Comparison of ENCODE assay signal across 8 cellular contexts in genomic region chr15:74375303-74375693, GRCh38. TPM values are rescaled to one million over a fixed set of nuclear protein-coding genes. Genes with fewer than 3 reads are reported as not detected.
DNase-seq lines count a peak whose midpoint lies in the region; ATAC-seq, FAIRE-seq and TF ChIP-seq lines count a peak whose summit lies in the region.

No MANE protein-coding gene starts in this region.

- no peaks in the 10 kb centered on the region for H4K20me1 ChIP-seq in SU-DHL-6 (ENCODE audit: low read depth, low read length)

- no peaks in the 10 kb centered on the region for H3K79me2 ChIP-seq in SU-DHL-6 (ENCODE audit: insufficient read depth, low read length)

- intact Hi-C loops in Right ventricle myocardium inferior (cut with DNase I) (no loop called here), posterior vena cava (cut with DNase I) (loop anchor here (5.0 to 10.0 kb wide), 3 partner anchors 257 to 390 kb away; no protein-coding TSS in a partner anchor)

- H3K4me2 ChIP-seq in SU-DHL-6 (ENCODE audit: low read depth, low read length, poor library complexity, severe bottlenecking), result peak overlapping the region; percentile 90

- peaks cover 1% of the 10 kb centered on the region for H3K27me3 Mint-ChIP-seq in activated naive CD4-positive, alpha-beta T cell treated with anti-CD3 and anti-CD28 coated beads, Interleukin-2, amount 50 U/mL, for 24 hours

- no peaks in the 10 kb centered on the region for H3K9me2 ChIP-seq in SU-DHL-6 (replicated peaks; ENCODE audit: insufficient read depth, low read length)

- H3K36me3 Mint-ChIP-seq in activated naive CD4-positive, alpha-beta T cell treated with anti-CD3 and anti-CD28 coated beads, Interleukin-2, amount 50 U/mL, for 24 hours, result no peaks in the 10 kb centered on the region

- FAIRE-seq in GM12892 (lab: Jason Lieb, UNC), result peak; percentile 91

- peaks cover 6% of the 10 kb centered on the region for H3F3A ChIP-seq in SU-DHL-6 (ENCODE audit: insufficient read depth)

- H3K9me3 Mint-ChIP-seq in activated naive CD4-positive, alpha-beta T cell treated with anti-CD3 and anti-CD28 coated beads, Interleukin-2, amount 50 U/mL, for 24 hours, result no peaks in the 10 kb centered on the region

- no peak for TF ChIP-seq POLR2A in GM12892 (IDR thresholded peaks at IDR 0.05; ENCODE audit: low read depth, low read length)

- peak overlapping the region; percentile 5 for H3K27ac Mint-ChIP-seq in activated naive CD4-positive, alpha-beta T cell treated with anti-CD3 and anti-CD28 coated beads, Interleukin-2, amount 50 U/mL, for 24 hours

- no peaks in the 10 kb centered on the region for H3K9me3 ChIP-seq in SU-DHL-6 (ENCODE audit: insufficient read depth, low read length)

- DNase-seq in GM12892 (ENCODE audit: insufficient read length), result no peak
- peak; percentile 83 to 95 (median 83) for DNase-seq in NCI-H1417 (lab: John Stamatoyannopoulos, UW)
- peak; percentile 85 for DNase-seq in Right ventricle myocardium inferior (ENCODE audit: missing footprints)
- DNase-seq in posterior vena cava (ENCODE audit: low spot score), result peak; percentile 92

- H3K36me3 ChIP-seq in SU-DHL-6 (ENCODE audit: low read length), result no peaks in the 10 kb centered on the region

- ATAC-seq in Right ventricle myocardium inferior (peak; percentile 54), HG03196 (IDR thresholded peaks at IDR 0.05; ENCODE audit: unreplicated experiment) (no peak), HG03280 (IDR thresholded peaks at IDR 0.05; ENCODE audit: unreplicated experiment) (no peak)

- TF ChIP-seq CTCF in SU-DHL-6 (IDR thresholded peaks at IDR 0.05; ENCODE audit: insufficient read depth, low read length, poor library complexity, severe bottlenecking), result peak; percentile 87

- peaks cover 49% of the 10 kb centered on the region for H3K4me1 Mint-ChIP-seq in activated naive CD4-positive, alpha-beta T cell treated with anti-CD3 and anti-CD28 coated beads, Interleukin-2, amount 50 U/mL, for 24 hours

- H3K27me3 ChIP-seq in SU-DHL-6 (ENCODE audit: low read length), result no peaks in the 10 kb centered on the region

- no peak overlapping the region for H3K9ac ChIP-seq in SU-DHL-6 (ENCODE audit: low read length)

- no peak overlapping the region for H3K4me3 ChIP-seq in SU-DHL-6 (ENCODE audit: insufficient read depth, low read length, poor library complexity, severe bottlenecking)

- H3K27ac ChIP-seq in SU-DHL-6 (ENCODE audit: low read depth, low read length), result no peak overlapping the region

- H3K4me3 Mint-ChIP-seq in activated naive CD4-positive, alpha-beta T cell treated with anti-CD3 and anti-CD28 coated beads, Interleukin-2, amount 50 U/mL, for 24 hours, result peak overlapping the region; percentile 85

- H2AFZ ChIP-seq in SU-DHL-6 (ENCODE audit: low read depth, low read length, severe bottlenecking), result no peak overlapping the region

RNA-seq across cellular contexts. Expression of gene CYP11A1, which starts 7.9 kb away (rescaled TPM):
- 1.5 TPM for polyA plus RNA-seq in GM12892 (2012; ENCODE audit: missing spikeins)
- total RNA-seq in Right ventricle myocardium inferior (0.24 TPM), posterior vena cava (1 to 10 TPM in 1 of 2 donors, under 1 TPM in 1; 0.71 to 1.2 TPM)

RNA-seq across cellular contexts. Expression of gene SEMA7A, which starts 58.5 kb away (rescaled TPM):
- 61.4 TPM for polyA plus RNA-seq in GM12892 (2012; ENCODE audit: missing spikeins)
- 1.6 TPM for total RNA-seq in Right ventricle myocardium inferior
- total RNA-seq in posterior vena cava, result 1 to 10 TPM; 1.2 to 2.0 TPM
